Comparison of ENCODE assay signal across 26 cellular contexts in the genomic region with DNA sequence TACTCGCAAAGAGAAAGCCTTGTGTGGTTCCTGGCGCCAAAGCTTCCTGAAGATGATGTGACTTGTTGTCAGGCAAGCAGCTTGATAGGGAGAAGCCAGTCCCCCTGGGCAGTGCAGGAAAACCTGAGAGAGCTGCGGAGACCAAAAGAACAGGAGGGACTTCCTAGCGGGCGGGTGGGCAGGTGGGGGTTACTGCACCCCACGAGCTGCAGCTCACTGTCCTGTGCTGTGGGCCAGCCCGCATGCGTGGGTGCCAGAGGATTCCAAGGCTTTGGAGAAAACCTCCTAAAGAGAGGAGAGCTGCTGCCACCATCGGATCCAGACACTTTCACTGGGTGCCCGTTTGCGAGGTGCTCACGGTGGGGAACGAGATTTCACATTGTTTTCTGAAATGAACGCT.
DNase-seq lines count a peak whose midpoint lies in the region; ATAC-seq, FAIRE-seq and TF ChIP-seq lines count a peak whose summit lies in the region.
"Had no signal": no experiment of that assay in that cellular context is flagged by ENCODE, and none has a peak within 500 bp of the region (broad histone marks: within the 10 kb centered on the region; RNA-seq: fewer than 3 reads in every experiment).

No MANE protein-coding gene starts in this region.

- no peak overlapping the region for H2AFZ ChIP-seq in neuronal stem cell (ENCODE audit: low read length)

- no peaks in the 10 kb centered on the region for H3K36me3 Mint-ChIP-seq in activated T-cell treated with anti-CD3 and anti-CD28 coated beads, Interleukin-2, amount 50 U/mL, for 4 hours (ENCODE audit: insufficient read depth)
- H3K36me3 Mint-ChIP-seq: CD14-positive monocyte; CD4-positive, alpha-beta memory T cell; CD4-positive, CD25-positive, alpha-beta regulatory T cell had no signal

- peak overlapping the region; percentile 30 for H2BK15ac ChIP-seq in neuronal stem cell (ENCODE audit: low read length)

- DNase-seq in kidney (peak; percentile 26), neuronal stem cell (ENCODE audit: low spot score) (no peak), sciatic nerve (ENCODE audit: low spot score) (peak; percentile 10), NCI-H2029 (lab: John Stamatoyannopoulos, UW) (no peak)
- DNase-seq in activated T-cell treated with anti-CD3 and anti-CD28 coated beads, Interleukin-2, amount 50 U/mL, for 4 hours: no peak
- DNase-seq: 8988T; ACHN; BE2C; C1 segment of cervical spinal cord; CD4-positive, alpha-beta memory T cell; CD4-positive, CD25-positive, alpha-beta regulatory T cell; CD8-positive, alpha-beta memory T cell; COR-L47; DMS 273 treated with DMSO at 0.1 percent for 48 hours; DMS153; DMS53; DMS79; DND-41; EL; GDM1 had no signal

- H4K8ac ChIP-seq in neuronal stem cell (ENCODE audit: low read depth, low read length): no peak overlapping the region

- no peak overlapping the region for H3K4ac ChIP-seq in neuronal stem cell (ENCODE audit: low read length)

- H4K91ac ChIP-seq in neuronal stem cell (ENCODE audit: low read depth, low read length, poor library complexity): no peak overlapping the region

- H2BK120ac ChIP-seq in neuronal stem cell (ENCODE audit: low read depth, low read length): no peak overlapping the region

- no peak overlapping the region for H3K14ac ChIP-seq in neuronal stem cell (ENCODE audit: low read length)

- no peaks in the 10 kb centered on the region for H3K4me1 Mint-ChIP-seq in activated T-cell treated with anti-CD3 and anti-CD28 coated beads, Interleukin-2, amount 50 U/mL, for 4 hours (ENCODE audit: low read depth)
- H3K4me1 Mint-ChIP-seq: CD14-positive monocyte; CD4-positive, alpha-beta memory T cell; CD4-positive, CD25-positive, alpha-beta regulatory T cell; CD8-positive, alpha-beta memory T cell had no signal

- FAIRE-seq in kidney (lab: Jason Lieb, UNC): no peak
- FAIRE-seq: A204.1, GM12878, GM12892, GM18507 had no signal

- no peak overlapping the region for H3K23ac ChIP-seq in neuronal stem cell (ENCODE audit: low read depth, low read length, poor library complexity)

- no peak overlapping the region for H2BK12ac ChIP-seq in neuronal stem cell (ENCODE audit: low read length)

- H3K18ac ChIP-seq in neuronal stem cell (ENCODE audit: low read length): peak overlapping the region; percentile 22

- intact Hi-C loops in kidney (cut with DNase I): no loop called here
- intact Hi-C loops in sciatic nerve (cut with DNase I): no loop called here

- no peak for TF ChIP-seq CTCF in kidney (IDR thresholded peaks at IDR 0.05; ENCODE audit: borderline replicate concordance, extremely low read depth, insufficient read depth)

- ATAC-seq in sciatic nerve: no peak
- ATAC-seq in activated T-cell treated with anti-CD3 and anti-CD28 coated beads, Interleukin-2, amount 50 U/mL, for 4 hours: no peak
- ATAC-seq: GM12878 had no signal

- no peaks in the 10 kb centered on the region for H3K27me3 Mint-ChIP-seq in activated T-cell treated with anti-CD3 and anti-CD28 coated beads, Interleukin-2, amount 50 U/mL, for 4 hours (ENCODE audit: low read depth)
- H3K27me3 Mint-ChIP-seq: CD4-positive, alpha-beta memory T cell; CD8-positive, alpha-beta memory T cell had no signal

- no peaks in the 10 kb centered on the region for H3K79me1 ChIP-seq in neuronal stem cell (ENCODE audit: low read depth, low read length)

- no CpG with 5 or more reads among the region's 14 CpGs for WGBS in neuronal stem cell (ENCODE audit: extremely low coverage in 2 of 2, insufficient read length in 2 of 2, insufficient replicate concordance in 1 of 2), 2 donors

- no peak overlapping the region for H3K4me3 Mint-ChIP-seq in activated T-cell treated with anti-CD3 and anti-CD28 coated beads, Interleukin-2, amount 50 U/mL, for 4 hours
- H3K4me3 Mint-ChIP-seq: CD14-positive monocyte; CD4-positive, alpha-beta memory T cell; CD4-positive, CD25-positive, alpha-beta regulatory T cell; CD8-positive, alpha-beta memory T cell had no signal

- H3K9me3 Mint-ChIP-seq in activated T-cell treated with anti-CD3 and anti-CD28 coated beads, Interleukin-2, amount 50 U/mL, for 4 hours: no peaks in the 10 kb centered on the region
- H3K9me3 Mint-ChIP-seq: CD4-positive, alpha-beta memory T cell; CD8-positive, alpha-beta memory T cell had no signal

- no peak overlapping the region for H2AK5ac ChIP-seq in neuronal stem cell (ENCODE audit: low read depth, low read length)

- no peak overlapping the region for H3K4me2 ChIP-seq in neuronal stem cell (ENCODE audit: insufficient read depth, low read length, poor library complexity, severe bottlenecking)
- H3K4me2 ChIP-seq: BLaER1 had no signal

- H3K36me3 ChIP-seq in kidney (ENCODE audit: control insufficient read depth in 1 of 2, insufficient read depth in 2 of 2, low read length in 2 of 2) (no peaks in the 10 kb centered on the region), neuronal stem cell (replicated peaks in 1 of 2; ENCODE audit: control insufficient read depth in 2 of 2, insufficient read depth in 2 of 2, low read length in 2 of 2) (no peaks in the 10 kb centered on the region)
- H3K36me3 ChIP-seq: BE2C, BLaER1 had no signal

- H3K9ac ChIP-seq in kidney (ENCODE audit: low read length in 2 of 2) (no peak overlapping the region), neuronal stem cell (ENCODE audit: low read depth, low read length, poor library complexity) (no peak overlapping the region)
- H3K9ac ChIP-seq: BLaER1 had no signal

- H3K27me3 ChIP-seq in neuronal stem cell (ENCODE audit: control insufficient read depth in 3 of 3, insufficient read depth in 3 of 3, low read depth in 1 of 3, low read length in 3 of 3): no peaks in the 10 kb centered on the region
- H3K27me3 ChIP-seq: BE2C, BLaER1 had no signal

- H3K9me3 ChIP-seq in kidney (ENCODE audit: control insufficient read depth in 1 of 2, low read length in 2 of 2): no peaks in the 10 kb centered on the region
- no peaks in the 10 kb centered on the region for H3K9me3 ChIP-seq in neuronal stem cell (replicated peaks in 1 of 2; ENCODE audit: control insufficient read depth in 2 of 2, insufficient read depth in 1 of 2, low read depth in 1 of 2, low read length in 2 of 2)
- H3K9me3 ChIP-seq: BE2C, BLaER1 had no signal

- H3K4me3 ChIP-seq in kidney (ENCODE audit: low read length in 2 of 2): no peak overlapping the region
- H3K4me3 ChIP-seq in neuronal stem cell (ENCODE audit: low read length in 2 of 2): peak overlapping the region in 1 of 2 donors; percentile 27
- H3K4me3 ChIP-seq: BLaER1, GM12878 had no signal

- H3K27ac ChIP-seq in kidney (ENCODE audit: low read depth in 2 of 2, low read length in 2 of 2) (no peak overlapping the region), neuronal stem cell (replicated peaks; ENCODE audit: low read length) (no peak overlapping the region)
- H3K27ac ChIP-seq: BLaER1 had no signal

- H3K4me1 ChIP-seq in kidney (ENCODE audit: control insufficient read depth in 1 of 2, insufficient read depth in 1 of 2, low read depth in 1 of 2, low read length in 2 of 2): peaks cover 4 to 16% of the 10 kb centered on the region in 2 donors
- peaks cover 2 to 7% of the 10 kb centered on the region in 2 donors for H3K4me1 ChIP-seq in neuronal stem cell (ENCODE audit: control insufficient read depth in 2 of 2, insufficient read depth in 1 of 2, low read depth in 1 of 2, low read length in 2 of 2)
- H3K4me1 ChIP-seq: BE2C, BLaER1 had no signal

- no peak overlapping the region for H2BK5ac ChIP-seq in neuronal stem cell (ENCODE audit: low read length)

Comparison
In these comparisons a context has a peak if more than half of its experiments do, and no peak if none do; other contexts are left out.
1. DNase-seq: peak in kidney (single experiment) and sciatic nerve (single experiment); none in neuronal stem cell (single experiment), NCI-H2029 (single experiment) and activated T-cell treated with anti-CD3 and anti-CD28 coated beads, Interleukin-2, amount 50 U/mL, for 4 hours (single experiment).